In genomic region chr1:88035578-88035977, GRCh38 we compare ENCODE assay signal across 16 cellular contexts.
DNase-seq lines count a peak whose midpoint lies in the region; ATAC-seq, FAIRE-seq and TF ChIP-seq lines count a peak whose summit lies in the region.
"Had no signal": no experiment of that assay in that cellular context is flagged by ENCODE, and none has a peak within 500 bp of the region (broad histone marks: within the 10 kb centered on the region; RNA-seq: fewer than 3 reads in every experiment).

No MANE protein-coding gene starts in this region.

- H2BK15ac ChIP-seq in H9 (ENCODE audit: low read depth, low read length) (no peak overlapping the region), H1 (ENCODE audit: low read length) (no peak overlapping the region)

- no peak overlapping the region for H2BK20ac ChIP-seq in H9 (ENCODE audit: low read depth, low read length, poor library complexity, severe bottlenecking)
- no peak overlapping the region for H2BK20ac ChIP-seq in H1 (ENCODE audit: low read length)

- no peaks in the 10 kb centered on the region for H3K27me3 ChIP-seq in H9 (ENCODE audit: insufficient read depth, low read length)
- H3K27me3 ChIP-seq in H1 (replicated peaks in 1 of 4; ENCODE audit: control insufficient read depth in 3 of 4, extremely low read depth in 1 of 4, insufficient read depth in 3 of 4, low read length in 3 of 4) = no peaks in the 10 kb centered on the region
- no peaks in the 10 kb centered on the region for H3K27me3 ChIP-seq in trophoblast cell (ENCODE audit: insufficient read depth, low read length)

- H2AK5ac ChIP-seq in H9 (ENCODE audit: insufficient read length, low read length) (no peak overlapping the region), H1 (ENCODE audit: low read depth, low read length) (no peak overlapping the region), trophoblast cell (ENCODE audit: low read length) (peak overlapping the region; percentile 36)

- H2BK120ac ChIP-seq in H9 (ENCODE audit: low read depth, low read length, poor library complexity, severe bottlenecking) = no peak overlapping the region
- peak overlapping the region; percentile 83 for H2BK120ac ChIP-seq in H1 (replicated peaks; ENCODE audit: low read depth, low read length)
- H2BK120ac ChIP-seq in trophoblast cell (ENCODE audit: insufficient read depth, low read length, poor library complexity) = peak overlapping the region; percentile 64

- TF ChIP-seq POLR2A in H1 (IDR thresholded peaks at IDR 0.05; ENCODE audit: control extremely low read depth in 1 of 2, low read depth in 2 of 2, low read length in 2 of 2) = no peak

- no peak for ATAC-seq in GM18511 (IDR thresholded peaks at IDR 0.05; ENCODE audit: unreplicated experiment)
- ATAC-seq: HCT116, K562 had no signal

- peaks cover 2% of the 10 kb centered on the region; the same call in 1 of the 2 replicates for H3K27me3 Mint-ChIP-seq in H9 (ENCODE audit: low read depth)

- H3K4me1 ChIP-seq in H9 (ENCODE audit: insufficient read depth, low read length) (no peaks in the 10 kb centered on the region), H1 (replicated peaks in 1 of 4; ENCODE audit: control insufficient read depth in 3 of 4, insufficient read depth in 4 of 4, low read length in 3 of 4) (no peaks in the 10 kb centered on the region), trophoblast cell (ENCODE audit: control insufficient read depth in 1 of 2, insufficient read depth in 2 of 2, low read length in 2 of 2) (peaks cover 0 to 4% of the 10 kb centered on the region in 2 experiments)

- no peaks in the 10 kb centered on the region for H3K4me1 Mint-ChIP-seq in H9

- FAIRE-seq in H1 (lab: Jason Lieb, UNC) = no peak
- FAIRE-seq: K562 had no signal

- H4K91ac ChIP-seq in H9 (ENCODE audit: insufficient read length, low read depth, low read length) (no peak overlapping the region), H1 (replicated peaks; ENCODE audit: insufficient read length, low read length) (peak overlapping the region; percentile 89), trophoblast cell (ENCODE audit: low read depth, low read length) (peak overlapping the region; percentile 94)

- H2BK12ac ChIP-seq in H9 (ENCODE audit: insufficient read length, low read depth, low read length) = no peak overlapping the region
- H2BK12ac ChIP-seq in H1 (ENCODE audit: low read depth, low read length) = no peak overlapping the region
- H2BK12ac ChIP-seq in trophoblast cell (ENCODE audit: low read length) = peak overlapping the region; percentile 42

- H3K23me2 ChIP-seq in H9 (ENCODE audit: insufficient read length, low read depth, low read length, poor library complexity, severe bottlenecking) (no peaks in the 10 kb centered on the region), H1 (ENCODE audit: low read depth, low read length) (no peaks in the 10 kb centered on the region)

- no peak overlapping the region for H4K8ac ChIP-seq in H9 (replicated peaks; ENCODE audit: insufficient read length, low read depth, low read length)
- H4K8ac ChIP-seq in H1 (ENCODE audit: extremely low read depth, insufficient read depth, low read length) = no peak overlapping the region
- peak overlapping the region; percentile 56 for H4K8ac ChIP-seq in trophoblast cell (ENCODE audit: low read depth, low read length)

- peak; percentile 65 for DNase-seq in H9
- peak; percentile 4 for DNase-seq in KBM-7
- DNase-seq in H1 (ENCODE audit: low read depth in 1 of 2, low spot score in 2 of 2) = no peak
- peak; percentile 43 to 66 for DNase-seq in trophoblast cell
- no peak for DNase-seq in NCI-H1417 treated with DMSO at 0.1 percent for 48 hours (lab: John Stamatoyannopoulos, UW)
- no peak for DNase-seq in NAMALWA (ENCODE audit: low spot score)
- DNase-seq: ACHN; AML-193; COR-L47; MV-4-11; NCI-H1436 treated with DMSO at 0.1 percent for 48 hours; NCI-H2081 treated with DMSO at 0.1 percent for 48 hours; NK-92 treated with Interleukin-12 subunit alpha and Interleukin-12 subunit beta, amount 100 ng/mL, for 24 hours had no signal

- no peak for TF ChIP-seq RAD21 in H1 (IDR thresholded peaks at IDR 0.05 in 1 of 2, conservative IDR thresholded peaks at IDR 0.05 in 1 of 2; ENCODE audit: low read depth in 2 of 2, low read length in 2 of 2)

- TF ChIP-seq EP300 in H1 (IDR thresholded peaks at IDR 0.05; ENCODE audit: borderline replicate concordance in 1 of 2, low read depth in 2 of 2, low read length in 2 of 2) = no peak

- H3K4me2 ChIP-seq in H9 (ENCODE audit: insufficient read depth, insufficient read length, low read length) (no peak overlapping the region), H1 (ENCODE audit: insufficient read depth in 1 of 2, low read depth in 2 of 2, low read length in 2 of 2) (no peak overlapping the region), trophoblast cell (ENCODE audit: low read length) (no peak overlapping the region)

- TF ChIP-seq CTCF in H9 (conservative IDR thresholded peaks at IDR 0.05) (no peak), H1 (IDR thresholded peaks at IDR 0.05; ENCODE audit: control extremely low read depth in 1 of 3, insufficient read depth in 1 of 3, low read depth in 1 of 3, low read length in 3 of 3) (no peak)

- H3K79me2 ChIP-seq in H9 (ENCODE audit: insufficient read depth, low read length) (no peaks in the 10 kb centered on the region), H1 (ENCODE audit: control insufficient read depth in 1 of 2, insufficient read depth in 2 of 2, low read length in 2 of 2) (no peaks in the 10 kb centered on the region), trophoblast cell (ENCODE audit: control insufficient read depth, insufficient read depth, low read length, poor library complexity) (no peaks in the 10 kb centered on the region)

- no CpG with 5 or more reads among the region's 8 CpGs for WGBS in H9 (ENCODE audit: extremely low coverage, insufficient read length, low lambda C conversion rate)
- WGBS in H1 (ENCODE audit: extremely low coverage in 1 of 2, insufficient coverage in 1 of 2, insufficient read length in 1 of 2, insufficient replicate concordance in 2 of 2, low coverage in 1 of 2, low lambda C conversion rate in 2 of 2, missing lambda C conversion rate in 1 of 2), 2 experiments = 91% methylated on average over 8 of the region's 8 CpGs; no CpG with 5 or more reads in 1 of the 2 experiments
- no CpG with 5 or more reads among the region's 8 CpGs for WGBS in trophoblast cell (ENCODE audit: extremely low coverage, insufficient coverage, insufficient read length)

- H3K56ac ChIP-seq in H9 (ENCODE audit: insufficient read length, low read depth, low read length) (no peak overlapping the region), H1 (replicated peaks; ENCODE audit: insufficient read length, low read depth, low read length) (no peak overlapping the region)

- no peak overlapping the region for H3K9ac ChIP-seq in H9 (ENCODE audit: extremely low read depth, insufficient read length, low read length)
- no peak overlapping the region for H3K9ac ChIP-seq in H1 (replicated peaks in 1 of 4; ENCODE audit: extremely low read depth in 1 of 4, low read depth in 3 of 4, low read length in 3 of 4)
- no peak overlapping the region for H3K9ac ChIP-seq in trophoblast cell (ENCODE audit: low read length)

- H3T11ph ChIP-seq in H9 (ENCODE audit: low read length) = no peak overlapping the region

- no peak overlapping the region for H3K27ac ChIP-seq in H9 (ENCODE audit: insufficient read length, low read depth, low read length)
- no peak overlapping the region for H3K27ac ChIP-seq in H1 (ENCODE audit: low read depth, low read length)
- H3K27ac ChIP-seq in trophoblast cell (ENCODE audit: low read depth, low read length) = no peak overlapping the region

- POLR2A ChIA-PET in H1 (lab: Charles Lee; ENCODE audit: partially characterized antibody) = no interaction called here

- CTCF ChIA-PET in H1 (lab: Charles Lee; ENCODE audit: partially characterized antibody) = interaction anchor here (0.8 to 1.8 kb wide), 6 partner anchors 9 to 76 kb away, joined by 3 to 8 read pairs (median 4); no protein-coding TSS in a partner anchor

- peak overlapping the region; percentile 23; the same call in 1 of the 2 replicates for H3K14ac ChIP-seq in H9 (ENCODE audit: insufficient read depth, low read length)
- H3K14ac ChIP-seq in H1 (ENCODE audit: insufficient read length) = no peak overlapping the region
- peak overlapping the region; percentile 85 for H3K14ac ChIP-seq in trophoblast cell (ENCODE audit: low read length)

- no peak overlapping the region for H3K4me3 Mint-ChIP-seq in H9

- H3K9me3 Mint-ChIP-seq in H9 = peaks cover 14 to 20% of the 10 kb centered on the region in 2 experiments

- H3K36me3 ChIP-seq in H1 (ENCODE audit: control insufficient read depth in 2 of 4, insufficient read depth in 4 of 4, low read length in 3 of 4) = no peaks in the 10 kb centered on the region
- H3K36me3 ChIP-seq in trophoblast cell (ENCODE audit: control insufficient read depth in 1 of 2, insufficient read depth in 2 of 2, low read length in 2 of 2) = no peaks in the 10 kb centered on the region

- H3K9me3 ChIP-seq in H9 (ENCODE audit: control insufficient read depth, low read depth, low read length) (no peaks in the 10 kb centered on the region), H1 (ENCODE audit: insufficient read depth in 2 of 2, low read depth in 1 of 2, low read length in 1 of 2) (peaks cover 0 to 2% of the 10 kb centered on the region in 2 experiments; a peak in 3 of 4 replicates), trophoblast cell (ENCODE audit: insufficient read depth, low read depth, low read length) (no peaks in the 10 kb centered on the region)

- no peak overlapping the region for H3K23ac ChIP-seq in H9 (ENCODE audit: insufficient read length, low read depth, low read length)
- no peak overlapping the region for H3K23ac ChIP-seq in H1 (ENCODE audit: insufficient read length)
- H3K23ac ChIP-seq in trophoblast cell (ENCODE audit: low read length) = no peak overlapping the region

- H3K36me3 Mint-ChIP-seq in H9 (ENCODE audit: insufficient read depth in 1 of 3, low read depth in 3 of 3) = peaks cover 0 to 18% (median 7%) of the 10 kb centered on the region in 3 experiments; a peak in 4 of 7 replicates

- H3K79me1 ChIP-seq in H9 (ENCODE audit: insufficient read depth, low read depth, low read length, poor library complexity, severe bottlenecking) (no peaks in the 10 kb centered on the region), H1 (ENCODE audit: low read depth, low read length) (no peaks in the 10 kb centered on the region), trophoblast cell (ENCODE audit: low read length) (peaks cover 14% of the 10 kb centered on the region)

- in situ Hi-C loops in KBM-7 (cut with MboI; ENCODE audit: low pct_unique_long_range_greater_than_20kb, low sequenced_read_pairs) = no loop called here

- H2AFZ ChIP-seq in H9 (ENCODE audit: low read length) (no peak overlapping the region), H1 (ENCODE audit: low read length) (0 out of 2 replicates have a peak overlapping the region, but pooled peaks have one; percentile 13), trophoblast cell (ENCODE audit: insufficient read depth, low read length, poor library complexity) (no peak overlapping the region)

- no peak overlapping the region for H4K12ac ChIP-seq in trophoblast cell (ENCODE audit: low read depth, low read length)

- H4K5ac ChIP-seq in H9 (ENCODE audit: insufficient read length, low read depth, low read length) (no peak overlapping the region), H1 (ENCODE audit: insufficient read length, low read depth, low read length) (no peak overlapping the region)

- H2BK5ac ChIP-seq in H9 (ENCODE audit: insufficient read length, low read length) (no peak overlapping the region), H1 (ENCODE audit: low read depth, low read length) (peak overlapping the region; percentile 96; the same call in 1 of the 2 replicates), trophoblast cell (ENCODE audit: low read depth, low read length, poor library complexity) (peak overlapping the region; percentile 43)

- H3K18ac ChIP-seq in H9 (ENCODE audit: insufficient read length, low read depth, low read length) (peak overlapping the region; percentile 15), H1 (ENCODE audit: extremely low read depth, low read length) (no peak overlapping the region), trophoblast cell (ENCODE audit: low read length) (peak overlapping the region; percentile 15)

- H3K27ac Mint-ChIP-seq in H9 = no peak overlapping the region

- H3K4me3 ChIP-seq in H1 (ENCODE audit: extremely low read depth in 1 of 4, insufficient read depth in 2 of 4, low read depth in 3 of 4, low read length in 4 of 4) (no peak overlapping the region), trophoblast cell (ENCODE audit: low read depth, low read length) (no peak overlapping the region)
- H3K4me3 ChIP-seq: K562 had no signal

- H3K4ac ChIP-seq in H9 (ENCODE audit: low read depth, low read length) = no peak overlapping the region
- H3K4ac ChIP-seq in H1 (replicated peaks; ENCODE audit: insufficient read length, low read depth, low read length) = no peak overlapping the region
- peak overlapping the region; percentile 30 for H3K4ac ChIP-seq in trophoblast cell (ENCODE audit: low read depth, low read length)

- H4K20me1 ChIP-seq in H9 (ENCODE audit: control insufficient read depth, insufficient read depth, insufficient read length) (no peaks in the 10 kb centered on the region), H1 (replicated peaks in 1 of 2; ENCODE audit: control insufficient read depth in 1 of 2, insufficient read depth in 2 of 2, low read length in 2 of 2) (no peaks in the 10 kb centered on the region)

Comparison
In these comparisons a context has a peak if more than half of its experiments do, and no peak if none do; other contexts are left out.
1. DNase-seq: peak in H9 (single experiment), KBM-7 (single experiment) and trophoblast cell (2 of 2); none in H1 (0 of 2), NCI-H1417 treated with DMSO at 0.1 percent for 48 hours (single experiment) and NAMALWA (single experiment).